ENCODE assay signal across 7 cellular contexts in the genomic region with DNA sequence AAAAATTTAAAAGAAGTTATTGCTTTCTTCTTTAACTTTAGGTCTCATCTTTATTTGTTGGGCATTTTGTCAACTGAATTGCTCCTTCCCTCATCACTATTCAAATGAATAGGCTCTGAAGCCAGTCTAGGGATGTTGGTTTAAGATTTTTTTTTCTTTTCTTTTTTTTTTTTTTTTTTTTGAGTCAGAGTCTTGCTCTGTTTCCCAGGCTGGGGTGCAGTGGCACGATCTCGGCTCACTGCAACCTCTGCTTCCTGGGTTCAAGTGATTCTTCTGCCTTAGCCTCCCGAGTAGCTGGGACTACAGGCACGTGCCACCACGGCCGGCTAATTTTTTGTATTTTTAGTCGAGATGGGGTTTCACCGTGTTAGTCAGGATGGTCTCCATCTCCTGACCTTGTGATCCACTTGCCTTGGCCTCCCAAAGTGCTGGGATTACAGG.
DNase-seq lines count a peak whose midpoint lies in the region; ATAC-seq and TF ChIP-seq lines count a peak whose summit lies in the region.
"Not testable (repeated sequence)": the region's sequence is repeated elsewhere in the genome, so short reads cannot be mapped to it uniquely, and the experiment has no call there.

No MANE protein-coding gene starts in this region.

- DNase-seq in GM12865 (ENCODE audit: low read depth); activated T-helper 1 cell treated with anti-CD3 and anti-CD28 coated beads, Interleukin-12 subunit alpha, Interleukin-12 subunit beta, Interleukin-2, Interleukin-4 antibody, amounts not matched to agents 30 ng/mL and 10 ng/mL and 1 ng/mL, durations not matched to agents 14 hours and 24 hours and 36 hours (ENCODE audit: low spot score); activated naive CD8-positive, alpha-beta T cell treated with anti-CD3 and anti-CD28 coated beads for 36 hours; memory B cell (ENCODE audit: low spot score in 2 of 2): not testable (repeated sequence)
- DNase-seq in activated CD4-positive, alpha-beta memory T cell treated with anti-CD3 and anti-CD28 coated beads, Interleukin-2, amount 10 ng/mL, durations not matched to agents 7 days and 5 days = peak; percentile 78
- peak; percentile 46 for DNase-seq in stimulated activated CD4-positive, alpha-beta T cell treated with anti-CD3 and anti-CD28 coated beads, Interleukin-4, amount 100 ng/mL, for 1 hour

- peak overlapping the region; percentile 89 for H3K27ac Mint-ChIP-seq in T-helper 1 cell treated with Interleukin-12 subunit alpha and Interleukin-12 subunit beta and Interleukin-4 antibody, amounts not matched to agents 30 μg/mL and 1 μg/mL, for 36 hours
- H3K27ac Mint-ChIP-seq in activated CD4-positive, alpha-beta memory T cell treated with anti-CD3 and anti-CD28 coated beads, Interleukin-2, amount 10 ng/mL, durations not matched to agents 7 days and 5 days = peak overlapping the region; percentile 94
- H3K27ac Mint-ChIP-seq in activated T-helper 1 cell treated with anti-CD3 and anti-CD28 coated beads, Interleukin-12 subunit alpha, Interleukin-12 subunit beta, Interleukin-2, Interleukin-4 antibody, amounts not matched to agents 30 ng/mL and 10 ng/mL and 1 ng/mL, durations not matched to agents 14 hours and 24 hours and 36 hours = peak overlapping the region; percentile 91
- peak overlapping the region; percentile 98 for H3K27ac Mint-ChIP-seq in activated naive CD8-positive, alpha-beta T cell treated with anti-CD3 and anti-CD28 coated beads for 36 hours
- H3K27ac Mint-ChIP-seq in memory B cell = peak overlapping the region; percentile 98

- CTCF ChIA-PET in activated CD4-positive, alpha-beta memory T cell treated with anti-CD3 and anti-CD28 coated beads, Interleukin-2, amount 10 ng/mL, durations not matched to agents 7 days and 5 days (lab: Charles Lee) = interaction anchor here (0.7 to 3.6 kb wide), 8 partner anchors 9 to 59 kb away, joined by 3 to 13 read pairs (median 4); no protein-coding TSS in a partner anchor

- not testable (repeated sequence) for TF ChIP-seq CTCF in GM12865 (IDR thresholded peaks at IDR 0.05; ENCODE audit: insufficient read depth, low read depth, low read length, missing control alignments)

- intact Hi-C loops in activated T-helper 1 cell treated with anti-CD3 and anti-CD28 coated beads, Interleukin-12 subunit alpha, Interleukin-12 subunit beta, Interleukin-2, Interleukin-4 antibody, amounts not matched to agents 30 ng/mL and 10 ng/mL and 1 ng/mL, durations not matched to agents 14 hours and 24 hours and 36 hours (cut with micrococcal nuclease) = loop anchor here (1.0 to 5.0 kb wide), 4 partner anchors 10 to 916 kb away; no protein-coding TSS in a partner anchor

- H3K9me3 Mint-ChIP-seq in T-helper 1 cell treated with Interleukin-12 subunit alpha and Interleukin-12 subunit beta and Interleukin-4 antibody, amounts not matched to agents 30 μg/mL and 1 μg/mL, for 36 hours; activated CD4-positive, alpha-beta memory T cell treated with anti-CD3 and anti-CD28 coated beads, Interleukin-2, amount 10 ng/mL, durations not matched to agents 7 days and 5 days; activated T-helper 1 cell treated with anti-CD3 and anti-CD28 coated beads, Interleukin-12 subunit alpha, Interleukin-12 subunit beta, Interleukin-2, Interleukin-4 antibody, amounts not matched to agents 30 ng/mL and 10 ng/mL and 1 ng/mL, durations not matched to agents 14 hours and 24 hours and 36 hours; activated naive CD8-positive, alpha-beta T cell treated with anti-CD3 and anti-CD28 coated beads for 36 hours; memory B cell: not testable (repeated sequence)

- not testable (repeated sequence) for H3K27me3 Mint-ChIP-seq in T-helper 1 cell treated with Interleukin-12 subunit alpha and Interleukin-12 subunit beta and Interleukin-4 antibody, amounts not matched to agents 30 μg/mL and 1 μg/mL, for 36 hours (ENCODE audit: low read depth); activated CD4-positive, alpha-beta memory T cell treated with anti-CD3 and anti-CD28 coated beads, Interleukin-2, amount 10 ng/mL, durations not matched to agents 7 days and 5 days; activated T-helper 1 cell treated with anti-CD3 and anti-CD28 coated beads, Interleukin-12 subunit alpha, Interleukin-12 subunit beta, Interleukin-2, Interleukin-4 antibody, amounts not matched to agents 30 ng/mL and 10 ng/mL and 1 ng/mL, durations not matched to agents 14 hours and 24 hours and 36 hours (ENCODE audit: insufficient read depth); activated naive CD8-positive, alpha-beta T cell treated with anti-CD3 and anti-CD28 coated beads for 36 hours; memory B cell

- H3K4me3 ChIP-seq in GM12865 (ENCODE audit: low read depth, low read length) = peak overlapping the region; percentile 76

- POLR2A ChIA-PET in activated CD4-positive, alpha-beta memory T cell treated with anti-CD3 and anti-CD28 coated beads, Interleukin-2, amount 10 ng/mL, durations not matched to agents 7 days and 5 days (lab: Charles Lee) = interaction anchor here (0.8 to 19.5 kb wide), 15 partner anchors 9 to 150 kb away, joined by 3 to 546 read pairs (median 9); partner anchors contain the start of gene DOCK10

- H3K4me1 Mint-ChIP-seq in T-helper 1 cell treated with Interleukin-12 subunit alpha and Interleukin-12 subunit beta and Interleukin-4 antibody, amounts not matched to agents 30 μg/mL and 1 μg/mL, for 36 hours (ENCODE audit: low read depth) = peaks cover 69% of the 10 kb centered on the region
- peaks cover 69% of the 10 kb centered on the region for H3K4me1 Mint-ChIP-seq in activated CD4-positive, alpha-beta memory T cell treated with anti-CD3 and anti-CD28 coated beads, Interleukin-2, amount 10 ng/mL, durations not matched to agents 7 days and 5 days
- H3K4me1 Mint-ChIP-seq in activated T-helper 1 cell treated with anti-CD3 and anti-CD28 coated beads, Interleukin-12 subunit alpha, Interleukin-12 subunit beta, Interleukin-2, Interleukin-4 antibody, amounts not matched to agents 30 ng/mL and 10 ng/mL and 1 ng/mL, durations not matched to agents 14 hours and 24 hours and 36 hours (ENCODE audit: low read depth) = peaks cover 85% of the 10 kb centered on the region
- peaks cover 66% of the 10 kb centered on the region for H3K4me1 Mint-ChIP-seq in activated naive CD8-positive, alpha-beta T cell treated with anti-CD3 and anti-CD28 coated beads for 36 hours
- peaks cover 49% of the 10 kb centered on the region for H3K4me1 Mint-ChIP-seq in memory B cell

- ATAC-seq in memory B cell (ENCODE audit: low read depth) = not testable (repeated sequence)

- H3K36me3 Mint-ChIP-seq in T-helper 1 cell treated with Interleukin-12 subunit alpha and Interleukin-12 subunit beta and Interleukin-4 antibody, amounts not matched to agents 30 μg/mL and 1 μg/mL, for 36 hours (ENCODE audit: low read depth) = peaks cover 38% of the 10 kb centered on the region
- H3K36me3 Mint-ChIP-seq in activated CD4-positive, alpha-beta memory T cell treated with anti-CD3 and anti-CD28 coated beads, Interleukin-2, amount 10 ng/mL, durations not matched to agents 7 days and 5 days (ENCODE audit: low read depth) = peaks cover 58% of the 10 kb centered on the region
- H3K36me3 Mint-ChIP-seq in activated T-helper 1 cell treated with anti-CD3 and anti-CD28 coated beads, Interleukin-12 subunit alpha, Interleukin-12 subunit beta, Interleukin-2, Interleukin-4 antibody, amounts not matched to agents 30 ng/mL and 10 ng/mL and 1 ng/mL, durations not matched to agents 14 hours and 24 hours and 36 hours (ENCODE audit: low read depth) = peaks cover 26% of the 10 kb centered on the region
- H3K36me3 Mint-ChIP-seq in activated naive CD8-positive, alpha-beta T cell treated with anti-CD3 and anti-CD28 coated beads for 36 hours = peaks cover 51% of the 10 kb centered on the region
- H3K36me3 Mint-ChIP-seq in memory B cell = not testable (repeated sequence)

- peak overlapping the region; percentile 93 for H3K4me3 Mint-ChIP-seq in T-helper 1 cell treated with Interleukin-12 subunit alpha and Interleukin-12 subunit beta and Interleukin-4 antibody, amounts not matched to agents 30 μg/mL and 1 μg/mL, for 36 hours
- H3K4me3 Mint-ChIP-seq in activated CD4-positive, alpha-beta memory T cell treated with anti-CD3 and anti-CD28 coated beads, Interleukin-2, amount 10 ng/mL, durations not matched to agents 7 days and 5 days = peak overlapping the region; percentile 87
- peak overlapping the region; percentile 90 for H3K4me3 Mint-ChIP-seq in activated T-helper 1 cell treated with anti-CD3 and anti-CD28 coated beads, Interleukin-12 subunit alpha, Interleukin-12 subunit beta, Interleukin-2, Interleukin-4 antibody, amounts not matched to agents 30 ng/mL and 10 ng/mL and 1 ng/mL, durations not matched to agents 14 hours and 24 hours and 36 hours
- H3K4me3 Mint-ChIP-seq in activated naive CD8-positive, alpha-beta T cell treated with anti-CD3 and anti-CD28 coated beads for 36 hours = peak overlapping the region; percentile 90
- H3K4me3 Mint-ChIP-seq in memory B cell = peak overlapping the region; percentile 93
